Comparison of ENCODE assay signal across 12 cellular contexts in genomic region chr15:71337197-71337845, GRCh38.
DNase-seq lines count a peak whose midpoint lies in the region; ATAC-seq and TF ChIP-seq lines count a peak whose summit lies in the region.
"Had no signal": no experiment of that assay in that cellular context is flagged by ENCODE, and none has a peak within 500 bp of the region (broad histone marks: within the 10 kb centered on the region; RNA-seq: fewer than 3 reads in every experiment).

No MANE protein-coding gene starts in this region.

- H3K9me3 ChIP-seq in HUES48 (ENCODE audit: control insufficient read depth, insufficient read depth, low read length) (no peaks in the 10 kb centered on the region), tibial artery (no peaks in the 10 kb centered on the region), colonic mucosa (no peaks in the 10 kb centered on the region)

- TF ChIP-seq CTCF in VCaP (conservative IDR thresholded peaks at IDR 0.05) (no peak), tibial artery (IDR thresholded peaks at IDR 0.05) (no peak), colonic mucosa (IDR thresholded peaks at IDR 0.05) (no peak)

- H3K4me1 ChIP-seq in HUES48 (ENCODE audit: control insufficient read depth, insufficient read depth, low read length) (peaks cover 14% of the 10 kb centered on the region), tibial artery (peaks cover 0 to 61% (median 34%) of the 10 kb centered on the region in 4 donors), colonic mucosa (no peaks in the 10 kb centered on the region)

- no peaks in the 10 kb centered on the region for H3K36me3 Mint-ChIP-seq in activated naive CD8-positive, alpha-beta T cell treated with anti-CD3 and anti-CD28 coated beads, Interleukin-2, amount 50 U/mL, for 24 hours (ENCODE audit: low read depth)

- no peaks in the 10 kb centered on the region for H3K27me3 Mint-ChIP-seq in activated naive CD8-positive, alpha-beta T cell treated with anti-CD3 and anti-CD28 coated beads, Interleukin-2, amount 50 U/mL, for 24 hours

- peak; percentile 67 for DNase-seq in iPS-NIHi7 (ENCODE audit: extremely low spot score)
- DNase-seq in tibial artery = no peak
- DNase-seq in RKO (ENCODE audit: low spot score) = no peak
- no peak for DNase-seq in colonic mucosa
- no peak for DNase-seq in activated naive CD8-positive, alpha-beta T cell treated with anti-CD3 and anti-CD28 coated beads, Interleukin-2, amount 50 U/mL, for 24 hours
- DNase-seq: midbrain, NCI-H1930, OCI-M1, retina had no signal

- no peak overlapping the region for H3K9ac ChIP-seq in HUES48 (ENCODE audit: low read depth, low read length)
- no peak overlapping the region for H3K9ac ChIP-seq in colonic mucosa (ENCODE audit: low read depth in 2 of 2, low read length in 2 of 2)

- ATAC-seq in activated naive CD8-positive, alpha-beta T cell treated with anti-CD3 and anti-CD28 coated beads, Interleukin-2, amount 50 U/mL, for 24 hours = no peak

- H3K27ac ChIP-seq in HUES48 (ENCODE audit: low read depth, low read length) = peak overlapping the region; percentile 33
- H3K27ac ChIP-seq in VCaP = peak overlapping the region; percentile 51
- H3K27ac ChIP-seq in tibial artery = peak overlapping the region; percentile 65 to 83
- no peak overlapping the region for H3K27ac ChIP-seq in colonic mucosa
- H3K27ac ChIP-seq: cardiac muscle cell had no signal

- H3K4me3 Mint-ChIP-seq in activated naive CD8-positive, alpha-beta T cell treated with anti-CD3 and anti-CD28 coated beads, Interleukin-2, amount 50 U/mL, for 24 hours = no peak overlapping the region

- intact Hi-C loops in tibial artery (cut with DNase I; ENCODE audit: low total_unique reads) (loop anchor here (10.0 kb wide), 1 partner anchor 63 kb away; no protein-coding TSS in a partner anchor), colonic mucosa (cut with DNase I) (no loop called here)

- H3K36me3 ChIP-seq in HUES48 (ENCODE audit: control insufficient read depth, insufficient read depth, low read length) = no peaks in the 10 kb centered on the region
- no peaks in the 10 kb centered on the region for H3K36me3 ChIP-seq in tibial artery
- no peaks in the 10 kb centered on the region for H3K36me3 ChIP-seq in colonic mucosa
- H3K36me3 ChIP-seq: cardiac muscle cell had no signal

- no peak overlapping the region for H3K4me3 ChIP-seq in HUES48 (ENCODE audit: low read depth, low read length)
- H3K4me3 ChIP-seq in tibial artery = no peak overlapping the region
- no peak overlapping the region for H3K4me3 ChIP-seq in colonic mucosa
- H3K4me3 ChIP-seq: cardiac muscle cell had no signal

- H3K27me3 ChIP-seq in HUES48 (ENCODE audit: control insufficient read depth, insufficient read depth, low read length) = no peaks in the 10 kb centered on the region
- H3K27me3 ChIP-seq in tibial artery = no peaks in the 10 kb centered on the region
- H3K27me3 ChIP-seq in colonic mucosa = no peaks in the 10 kb centered on the region
- H3K27me3 ChIP-seq: cardiac muscle cell had no signal

- H3K9me3 Mint-ChIP-seq in activated naive CD8-positive, alpha-beta T cell treated with anti-CD3 and anti-CD28 coated beads, Interleukin-2, amount 50 U/mL, for 24 hours = no peaks in the 10 kb centered on the region

- H3K27ac Mint-ChIP-seq in activated naive CD8-positive, alpha-beta T cell treated with anti-CD3 and anti-CD28 coated beads, Interleukin-2, amount 50 U/mL, for 24 hours = no peak overlapping the region

- H3K4me1 Mint-ChIP-seq in activated naive CD8-positive, alpha-beta T cell treated with anti-CD3 and anti-CD28 coated beads, Interleukin-2, amount 50 U/mL, for 24 hours = peaks cover 2% of the 10 kb centered on the region
